Comparison of ENCODE assay signal across 12 cellular contexts in the genomic region with DNA sequence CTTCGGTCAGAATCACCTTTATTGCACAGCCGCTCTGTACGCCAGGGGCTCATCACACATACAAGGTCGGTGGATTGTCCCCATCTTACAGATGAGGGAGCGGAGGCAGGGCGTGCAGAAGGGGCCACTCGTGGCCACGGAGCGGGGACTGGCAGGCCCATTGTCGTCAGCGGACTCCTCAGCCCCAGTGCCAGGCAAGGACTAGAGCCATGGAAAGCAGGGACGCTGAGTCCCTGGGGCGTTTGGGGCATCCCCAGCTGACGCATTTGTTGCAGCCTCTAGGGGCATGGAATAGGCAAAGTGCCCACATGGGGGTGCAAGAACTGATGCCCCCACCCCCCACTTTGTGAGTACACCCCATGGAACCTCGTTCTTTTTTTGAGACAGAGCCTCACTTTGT. TPM values are rescaled to one million over a fixed set of nuclear protein-coding genes. Genes with fewer than 3 reads are reported as not detected.
DNase-seq lines count a peak whose midpoint lies in the region; ATAC-seq and TF ChIP-seq lines count a peak whose summit lies in the region.
"Had no signal": no experiment of that assay in that cellular context is flagged by ENCODE, and none has a peak within 500 bp of the region (broad histone marks: within the 10 kb centered on the region; RNA-seq: fewer than 3 reads in every experiment).

No MANE protein-coding gene starts in this region.

- H3K27ac ChIP-seq in BLaER1 treated with 17β-estradiol and CSF1 and Interleukin-3, amounts not matched to agents 10 nM and 100 nM, result peak overlapping the region in 2 of 11 experiments; percentile 8 to 17; a peak in 5 of 22 replicates
- H3K27ac ChIP-seq: brain microvascular endothelial cell had no signal

- H3K9me3 ChIP-seq in BLaER1 treated with 17β-estradiol and CSF1 and Interleukin-3, amounts not matched to agents 10 nM and 100 nM (replicated peaks in 1 of 11), result no peaks in the 10 kb centered on the region

- H3K36me3 Mint-ChIP-seq in activated CD4-positive, alpha-beta memory T cell treated with anti-CD3 and anti-CD28 coated beads for 36 hours, result peaks cover 10% of the 10 kb centered on the region
- no peaks in the 10 kb centered on the region for H3K36me3 Mint-ChIP-seq in immature natural killer cell

- no peak for ATAC-seq in HG03354 (IDR thresholded peaks at IDR 0.05; ENCODE audit: poor library complexity, severe bottlenecking, unreplicated experiment)

- DNase-seq in GM12864 (ENCODE audit: low read depth), result no peak
- peak; percentile 58 for DNase-seq in activated CD4-positive, alpha-beta memory T cell treated with anti-CD3 and anti-CD28 coated beads for 36 hours
- DNase-seq in immature natural killer cell, result no peak
- no peak for DNase-seq in effector CD8-positive, alpha-beta T cell (lab: John Stamatoyannopoulos, UW)
- no peak for DNase-seq in cerebellar cortex (ENCODE audit: low spot score)
- no peak for DNase-seq in erythroblast (lab: John Stamatoyannopoulos, UW)
- DNase-seq: brain microvascular endothelial cell, GF-D8, NCI-H1930, SHP77 treated with DMSO at 0.1 percent for 48 hours had no signal

- no peaks in the 10 kb centered on the region; a peak in 1 of 22 replicates for H3K36me3 ChIP-seq in BLaER1 treated with 17β-estradiol and CSF1 and Interleukin-3, amounts not matched to agents 10 nM and 100 nM
- H3K36me3 ChIP-seq: brain microvascular endothelial cell had no signal

- no peaks in the 10 kb centered on the region for H3K27me3 Mint-ChIP-seq in activated CD4-positive, alpha-beta memory T cell treated with anti-CD3 and anti-CD28 coated beads for 36 hours
- peaks cover 3 to 6% (median 4%) of the 10 kb centered on the region in 3 donors for H3K27me3 Mint-ChIP-seq in immature natural killer cell (ENCODE audit: low read depth in 3 of 3)

- H3K9ac ChIP-seq in BLaER1 treated with 17β-estradiol and CSF1 and Interleukin-3, amounts not matched to agents 10 nM and 100 nM, result peak overlapping the region in 6 of 11 experiments; percentile 4 to 48 (median 29); a peak in 5 of 22 replicates

- peak; percentile 8 for TF ChIP-seq CTCF in GM12864 (IDR thresholded peaks at IDR 0.05; ENCODE audit: low read depth, low read length, missing control alignments)

- intact Hi-C loops in activated CD4-positive, alpha-beta memory T cell treated with anti-CD3 and anti-CD28 coated beads for 36 hours (cut with micrococcal nuclease), result loop anchor here (1.0 kb wide), 3 partner anchors 8 to 35 kb away; no protein-coding TSS in a partner anchor

- H3K27ac Mint-ChIP-seq in activated CD4-positive, alpha-beta memory T cell treated with anti-CD3 and anti-CD28 coated beads for 36 hours, result peak overlapping the region; percentile 94
- peak overlapping the region; percentile 87 to 99 (median 98) for H3K27ac Mint-ChIP-seq in immature natural killer cell

- H3K27me3 ChIP-seq in BLaER1 treated with 17β-estradiol and CSF1 and Interleukin-3, amounts not matched to agents 10 nM and 100 nM, result no peaks in the 10 kb centered on the region
- H3K27me3 ChIP-seq: brain microvascular endothelial cell had no signal

- no peak for TF ChIP-seq POLR2A in erythroblast (IDR thresholded peaks at IDR 0.05; ENCODE audit: low read length)

- CTCF ChIA-PET in activated CD4-positive, alpha-beta memory T cell treated with anti-CD3 and anti-CD28 coated beads for 36 hours (lab: Charles Lee), result interaction anchor here (0.8 to 2.2 kb wide), 4 partner anchors 9 to 86 kb away, joined by 3 to 11 read pairs (median 5); no protein-coding TSS in a partner anchor

- H4K20me1 ChIP-seq in BLaER1 treated with 17β-estradiol and CSF1 and Interleukin-3, amounts not matched to agents 10 nM and 100 nM, result no peaks in the 10 kb centered on the region

- peaks cover 52 to 84% (median 61%) of the 10 kb centered on the region in 10 experiments for H3K4me1 ChIP-seq in BLaER1 treated with 17β-estradiol and CSF1 and Interleukin-3, amounts not matched to agents 10 nM and 100 nM

- H3K4me1 Mint-ChIP-seq in activated CD4-positive, alpha-beta memory T cell treated with anti-CD3 and anti-CD28 coated beads for 36 hours (ENCODE audit: low read depth), result peaks cover 61% of the 10 kb centered on the region
- peaks cover 26 to 33% of the 10 kb centered on the region in 2 donors for H3K4me1 Mint-ChIP-seq in immature natural killer cell

- H3K4me3 ChIP-seq in BLaER1 treated with 17β-estradiol and CSF1 and Interleukin-3, amounts not matched to agents 10 nM and 100 nM, result no peak overlapping the region
- no peak overlapping the region; the same call in none of the 2 replicates for H3K4me3 ChIP-seq in GM12864 (ENCODE audit: low read depth, low read length)

- peak overlapping the region; percentile 83 to 98 (median 90) for H3K4me2 ChIP-seq in BLaER1 treated with 17β-estradiol and CSF1 and Interleukin-3, amounts not matched to agents 10 nM and 100 nM

- H3K9me3 Mint-ChIP-seq in activated CD4-positive, alpha-beta memory T cell treated with anti-CD3 and anti-CD28 coated beads for 36 hours, result no peaks in the 10 kb centered on the region
- no peaks in the 10 kb centered on the region for H3K9me3 Mint-ChIP-seq in immature natural killer cell

- H3K4me3 Mint-ChIP-seq in activated CD4-positive, alpha-beta memory T cell treated with anti-CD3 and anti-CD28 coated beads for 36 hours, result peak overlapping the region; percentile 69
- peak overlapping the region; percentile 72 to 83 (median 78) for H3K4me3 Mint-ChIP-seq in immature natural killer cell

- POLR2A ChIA-PET in activated CD4-positive, alpha-beta memory T cell treated with anti-CD3 and anti-CD28 coated beads for 36 hours (lab: Charles Lee), result interaction anchor here (1.0 to 4.8 kb wide), 10 partner anchors 9 to 93 kb away, joined by 3 to 63 read pairs (median 8); a partner anchor contains a TSS

RNA-seq across cellular contexts. Expression of a gene that starts 29.8 kb away (rescaled TPM):
- total RNA-seq in activated CD4-positive, alpha-beta memory T cell treated with anti-CD3 and anti-CD28 coated beads for 36 hours, result 100 to 1,000 TPM; 576 to 590 TPM
- 10 to 100 TPM; 18.2 to 22.8 (median 20.8) TPM for polyA plus RNA-seq in immature natural killer cell

RNA-seq across cellular contexts. Expression of a gene that starts 45.8 kb away (rescaled TPM):
- total RNA-seq in activated CD4-positive, alpha-beta memory T cell treated with anti-CD3 and anti-CD28 coated beads for 36 hours, result 10 to 100 TPM; 18.0 to 21.1 TPM
- polyA plus RNA-seq in immature natural killer cell, result 10 to 100 TPM; 28.6 to 73.2 (median 53.5) TPM
